ENCODE assay signal across 9 cellular contexts in genomic region chr6:11318835-11319813, GRCh38.
DNase-seq lines count a peak whose midpoint lies in the region; ATAC-seq, FAIRE-seq and TF ChIP-seq lines count a peak whose summit lies in the region.
"Had no signal": no experiment of that assay in that cellular context is flagged by ENCODE, and none has a peak within 500 bp of the region (broad histone marks: within the 10 kb centered on the region; RNA-seq: fewer than 3 reads in every experiment).

No MANE protein-coding gene starts in this region.

- no peak for ATAC-seq in GM19351 (IDR thresholded peaks at IDR 0.05; ENCODE audit: unreplicated experiment)

- peak overlapping the region; percentile 96 for H3K27ac ChIP-seq in SJSA1
- peak overlapping the region; percentile 100 for H3K27ac ChIP-seq in endothelial cell of umbilical vein (ENCODE audit: insufficient read depth, low read depth, low read length)
- H3K27ac ChIP-seq in rectal smooth muscle tissue (ENCODE audit: low read depth, low read length) = peak overlapping the region; percentile 38

- H3K4me1 ChIP-seq in SJSA1 (replicated peaks) (peaks cover 47% of the 10 kb centered on the region), endothelial cell of umbilical vein (ENCODE audit: control insufficient read depth, extremely low read depth, insufficient read depth, low read length) (peaks cover 37% of the 10 kb centered on the region), rectal smooth muscle tissue (ENCODE audit: control insufficient read depth, insufficient read depth, low read length) (no peaks in the 10 kb centered on the region)

- intact Hi-C loops in endothelial cell of umbilical vein (cut with micrococcal nuclease) = loop anchor here (1.0 to 2.0 kb wide), 22 partner anchors 35 to 971 kb away; partner anchors contain the start of genes EDN1, NEDD9 and SMIM13

- H2AFZ ChIP-seq in endothelial cell of umbilical vein (ENCODE audit: low read depth, low read length) = no peak overlapping the region

- H3K4me3 ChIP-seq in SJSA1 = no peak overlapping the region
- no peak overlapping the region for H3K4me3 ChIP-seq in endothelial cell of umbilical vein (replicated peaks in 1 of 3; ENCODE audit: insufficient read depth in 1 of 3, low read depth in 1 of 3, low read length in 3 of 3)
- no peak overlapping the region for H3K4me3 ChIP-seq in rectal smooth muscle tissue (ENCODE audit: low read length)

- no peaks in the 10 kb centered on the region for H3K9me1 ChIP-seq in endothelial cell of umbilical vein (replicated peaks; ENCODE audit: control insufficient read depth, extremely low read depth, insufficient read depth, low read length)

- no peaks in the 10 kb centered on the region for H3K79me2 ChIP-seq in endothelial cell of umbilical vein (ENCODE audit: control insufficient read depth, insufficient read depth, low read length)

- dilution Hi-C loops in endothelial cell of umbilical vein (cut with MboI; ENCODE audit: extremely low pct_ligation_motif_present, low sequenced_read_pairs) = no loop called here

- H3K27me3 ChIP-seq in SJSA1 (replicated peaks) (no peaks in the 10 kb centered on the region), endothelial cell of umbilical vein (ENCODE audit: control insufficient read depth in 2 of 2, insufficient read depth in 2 of 2, low read length in 2 of 2) (no peaks in the 10 kb centered on the region), rectal smooth muscle tissue (ENCODE audit: control insufficient read depth, insufficient read depth, low read length) (no peaks in the 10 kb centered on the region)

- H3K36me3 ChIP-seq in SJSA1 (no peaks in the 10 kb centered on the region), endothelial cell of umbilical vein (ENCODE audit: control insufficient read depth in 2 of 2, extremely low read depth in 1 of 2, insufficient read depth in 2 of 2, low read length in 2 of 2) (no peaks in the 10 kb centered on the region), rectal smooth muscle tissue (ENCODE audit: control insufficient read depth, insufficient read depth, low read length) (no peaks in the 10 kb centered on the region)

- FAIRE-seq in endothelial cell of umbilical vein (lab: Jason Lieb, UNC) = peak; percentile 53
- FAIRE-seq in RCC 7860 (lab: Jason Lieb, UNC) = no peak

- BruUV-seq in endothelial cell of umbilical vein (replicated peaks; lab: Mats Ljungman, UMichigan) = TSS peak; percentile 31

- H4K20me1 ChIP-seq in endothelial cell of umbilical vein (replicated peaks; ENCODE audit: control insufficient read depth, extremely low read depth, insufficient read depth, low read length) = no peaks in the 10 kb centered on the region

- CTCF ChIA-PET in endothelial cell of umbilical vein (lab: Charles Lee) = interaction anchor here (0.6 to 1.6 kb wide), 11 partner anchors 27 to 177 kb away, joined by 3 to 12 read pairs (median 3); partner anchors contain the start of gene NEDD9

- H3K9ac ChIP-seq in endothelial cell of umbilical vein (replicated peaks; ENCODE audit: extremely low read depth, insufficient read depth, low read length) (peak overlapping the region; percentile 75), rectal smooth muscle tissue (ENCODE audit: low read length) (no peak overlapping the region)

- DNase-seq in EH (ENCODE audit: low read depth) = peak; percentile 20
- DNase-seq in SJSA1 (ENCODE audit: low read depth in 1 of 2, low spot score in 2 of 2) = no peak
- DNase-seq in endothelial cell of umbilical vein (ENCODE audit: low read depth, low spot score) = peak; percentile 18
- DNase-seq in RCC 7860 (ENCODE audit: low spot score) = no peak
- DNase-seq in epidermal melanocyte (ENCODE audit: insufficient read length, low spot score) = no peak
- DNase-seq in AML-193 (lab: John Stamatoyannopoulos, UW) = no peak
- DNase-seq: NCI-H1417 treated with DMSO at 0.1 percent for 48 hours had no signal

- TF ChIP-seq CTCF in endothelial cell of umbilical vein (IDR thresholded peaks at IDR 0.05; ENCODE audit: extremely low read depth in 1 of 2, insufficient read depth in 1 of 2, low read depth in 1 of 2, low read length in 2 of 2) = no peak

- no peak for TF ChIP-seq POLR2A in endothelial cell of umbilical vein (IDR thresholded peaks at IDR 0.05; ENCODE audit: low read depth, low read length)

- POLR2A ChIA-PET in endothelial cell of umbilical vein (lab: Charles Lee) = interaction anchor here (0.7 to 1.1 kb wide), 4 partner anchors 15 to 87 kb away, joined by 3 to 9 read pairs (median 4); partner anchors contain the start of gene NEDD9

- H3K9me3 ChIP-seq in SJSA1 (replicated peaks) (no peaks in the 10 kb centered on the region), endothelial cell of umbilical vein (replicated peaks; ENCODE audit: control insufficient read depth, insufficient read depth, low read length) (no peaks in the 10 kb centered on the region)

- no peak overlapping the region for H3K4me2 ChIP-seq in endothelial cell of umbilical vein (ENCODE audit: insufficient read depth, low read length)

TF ChIP-seq in endothelial cell of umbilical vein, 7 proteins besides CTCF, POLR2A, EP300 and RAD21:
- TF ChIP-seq JUN (IDR thresholded peaks at IDR 0.05; ENCODE audit: borderline replicate concordance, insufficient read depth, insufficient read length, low read depth) = no peak
- TF ChIP-seq EZH2 (IDR thresholded peaks at IDR 0.05; ENCODE audit: borderline replicate concordance, low read depth, low read length, severe bottlenecking) = no peak
- no peak for TF ChIP-seq FOS (IDR thresholded peaks at IDR 0.05; ENCODE audit: borderline replicate concordance, insufficient read depth, low read length)
- TF ChIP-seq MYC (IDR thresholded peaks at IDR 0.05; ENCODE audit: low read depth, low read length) = no peak
- no peak for TF ChIP-seq GATA2 (IDR thresholded peaks at IDR 0.05; ENCODE audit: insufficient read depth, insufficient read length, low read depth, low read length)
- no peak for TF ChIP-seq MAX (IDR thresholded peaks at IDR 0.05; ENCODE audit: insufficient read depth, insufficient read length)
- TF ChIP-seq POLR2AphosphoS5 (IDR thresholded peaks at IDR 0.05; ENCODE audit: insufficient read depth, low read depth, low read length) = no peak

Comparison
In these comparisons a context has a peak if more than half of its experiments do, and no peak if none do; other contexts are left out.
1. DNase-seq: peak in EH (single experiment) and endothelial cell of umbilical vein (single experiment); none in SJSA1 (0 of 2), RCC 7860 (single experiment), epidermal melanocyte (single experiment) and AML-193 (0 of 2).
2. H3K27ac ChIP-seq: peak in every context shown above with its lines; median percentile 100 in endothelial cell of umbilical vein; 96 in SJSA1; 38 in rectal smooth muscle tissue.